Comparison of ENCODE assay signal across 16 cellular contexts in genomic region chr6:140540743-140541142, GRCh38.
"Had no signal": no experiment of that assay in that cellular context is flagged by ENCODE, and none has a peak within 500 bp of the region (broad histone marks: within the 10 kb centered on the region; RNA-seq: fewer than 3 reads in every experiment).

No MANE protein-coding gene starts in this region.

- H3K36me3 ChIP-seq: neutrophil, upper lobe of right lung had no signal

- H3K4me3 ChIP-seq: coronary artery, lung, psoas muscle, testis, upper lobe of right lung had no signal

- H3K9me3 ChIP-seq: neutrophil, psoas muscle, testis, upper lobe of right lung had no signal

- ATAC-seq: activated naive CD8-positive, alpha-beta T cell treated with anti-CD3 and anti-CD28 coated beads, Interleukin-2, amount 50 U/mL, for 24 hours; left cardiac atrium; psoas muscle; sciatic nerve; upper lobe of right lung had no signal

- DNase-seq: activated B cell treated with CpG ODN at 0.5 μM for 24 hours; activated CD4-positive, alpha-beta T cell treated with anti-CD3 and anti-CD28 coated beads, Interleukin-2, amount 10 ng/mL, durations not matched to agents 24 days and 14 days; activated naive CD4-positive, alpha-beta T cell treated with Interleukin-2 at 50 U/mL for 16 hours; activated naive CD8-positive, alpha-beta T cell treated with anti-CD3 and anti-CD28 coated beads, Interleukin-2, amount 50 U/mL, for 24 hours; effector memory CD4-positive, alpha-beta T cell; left cardiac atrium; naive B cell; psoas muscle; stimulated activated CD4-positive, alpha-beta T cell treated with anti-CD3 and anti-CD28 coated beads, Interleukin-2, amount 100 ng/mL, for 48 hours; T-helper 2 cell; testis; upper lobe of right lung had no signal

- H3K27ac ChIP-seq: coronary artery, neutrophil, psoas muscle, testis, upper lobe of right lung had no signal

- H3K4me1 ChIP-seq: testis, upper lobe of right lung had no signal

- H3K27me3 ChIP-seq: neutrophil, testis, upper lobe of right lung had no signal
